Comparison of ENCODE assay signal across 1 cellular context in the genomic region with DNA sequence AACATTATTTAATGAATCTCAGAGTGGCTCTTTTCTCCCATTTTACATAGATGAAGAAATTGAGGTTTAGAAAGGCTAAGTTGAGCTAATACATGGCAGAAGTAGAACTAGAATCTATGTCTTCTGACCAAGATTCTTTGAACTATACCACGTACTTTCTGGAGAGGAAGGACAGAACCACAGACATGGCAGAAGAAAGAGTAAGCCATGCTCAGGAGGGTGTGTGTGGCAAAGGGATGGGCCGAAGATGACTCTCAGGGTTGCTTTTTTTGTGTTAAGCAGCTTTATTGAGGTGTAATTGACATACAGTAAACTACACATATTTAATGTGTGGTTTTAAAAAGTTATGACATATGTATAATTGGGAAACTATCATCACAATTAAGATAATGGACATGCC.
TF ChIP-seq lines count a peak whose summit lies in the region.

No MANE protein-coding gene starts in this region.

TF ChIP-seq in H1, 55 proteins besides CTCF, POLR2A, EP300 and RAD21:
- TF ChIP-seq EGR1 (IDR thresholded peaks at IDR 0.05; ENCODE audit: borderline replicate concordance, low read depth, low read length): no peak
- TF ChIP-seq, protein P1, sequence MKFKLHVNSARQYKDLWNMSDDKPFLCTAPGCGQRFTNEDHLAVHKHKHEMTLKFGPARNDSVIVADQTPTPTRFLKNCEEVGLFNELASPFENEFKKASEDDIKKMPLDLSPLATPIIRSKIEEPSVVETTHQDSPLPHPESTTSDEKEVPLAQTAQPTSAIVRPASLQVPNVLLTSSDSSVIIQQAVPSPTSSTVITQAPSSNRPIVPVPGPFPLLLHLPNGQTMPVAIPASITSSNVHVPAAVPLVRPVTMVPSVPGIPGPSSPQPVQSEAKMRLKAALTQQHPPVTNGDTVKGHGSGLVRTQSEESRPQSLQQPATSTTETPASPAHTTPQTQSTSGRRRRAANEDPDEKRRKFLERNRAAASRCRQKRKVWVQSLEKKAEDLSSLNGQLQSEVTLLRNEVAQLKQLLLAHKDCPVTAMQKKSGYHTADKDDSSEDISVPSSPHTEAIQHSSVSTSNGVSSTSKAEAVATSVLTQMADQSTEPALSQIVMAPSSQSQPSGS (IDR thresholded peaks at IDR 0.05; ENCODE audit: low read length): no peak
- no peak for TF ChIP-seq BCL11A (IDR thresholded peaks at IDR 0.05; ENCODE audit: low read depth in 2 of 2, low read length in 2 of 2)
- TF ChIP-seq POLR2AphosphoS5 (IDR thresholded peaks at IDR 0.05; ENCODE audit: low read depth, low read length): no peak
- no peak for TF ChIP-seq TAF7 (optimal IDR thresholded peaks at IDR 0.05; ENCODE audit: borderline replicate concordance, low read depth, low read length)
- TF ChIP-seq, protein P2, sequence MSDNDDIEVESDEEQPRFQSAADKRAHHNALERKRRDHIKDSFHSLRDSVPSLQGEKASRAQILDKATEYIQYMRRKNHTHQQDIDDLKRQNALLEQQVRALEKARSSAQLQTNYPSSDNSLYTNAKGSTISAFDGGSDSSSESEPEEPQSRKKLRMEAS (IDR thresholded peaks at IDR 0.05): no peak
- TF ChIP-seq HDAC2 (IDR thresholded peaks at IDR 0.05; ENCODE audit: borderline replicate concordance in 1 of 2, low read depth in 2 of 2, low read length in 2 of 2): no peak
- TF ChIP-seq SP1 (IDR thresholded peaks at IDR 0.05; ENCODE audit: low read depth, low read length): no peak
- no peak for TF ChIP-seq GABPA (IDR thresholded peaks at IDR 0.05; ENCODE audit: borderline replicate concordance, insufficient read depth, low read length)
- TF ChIP-seq FOSL1 (IDR thresholded peaks at IDR 0.05; ENCODE audit: insufficient read depth, low read depth, low read length): no peak
- no peak for TF ChIP-seq PHF8 (conservative IDR thresholded peaks at IDR 0.05; ENCODE audit: low read depth, low read length)
- no peak for TF ChIP-seq RXRA (IDR thresholded peaks at IDR 0.05; ENCODE audit: insufficient read depth, low read depth, low read length)
